In the genomic region with DNA sequence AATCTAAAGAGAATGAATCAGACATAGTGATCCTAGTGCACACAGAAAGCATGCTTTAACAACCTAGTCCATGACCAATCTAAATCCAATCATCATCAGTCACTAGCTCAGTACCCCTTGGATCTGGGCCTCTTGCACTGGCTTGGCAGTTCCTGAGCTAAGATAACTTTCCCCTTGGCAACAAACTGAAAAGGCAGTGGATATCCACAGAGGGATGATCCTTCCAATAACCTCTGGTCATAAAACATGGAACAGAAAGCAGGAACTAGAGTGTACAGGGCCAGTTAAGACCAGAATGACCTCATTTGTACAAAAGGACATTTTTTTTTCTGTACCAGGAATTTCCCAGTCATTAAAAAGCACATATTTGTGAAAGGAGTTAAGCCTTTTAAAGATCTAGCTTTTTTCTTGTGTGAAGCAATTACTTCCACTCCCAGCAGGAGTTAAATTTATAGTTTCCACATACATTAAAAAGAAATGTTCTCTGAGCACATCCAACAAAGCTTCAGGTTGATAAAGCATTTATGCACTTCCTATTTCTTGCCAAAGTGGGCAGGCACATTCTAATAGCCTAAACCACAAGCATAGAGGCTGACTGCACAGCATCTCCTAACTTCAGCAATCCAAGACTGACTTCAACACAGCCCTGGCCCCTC, we compare ENCODE assay signal across 10 cellular contexts. TPM values are rescaled to one million over a fixed set of nuclear protein-coding genes. Genes with fewer than 3 reads are reported as not detected.
A peak's percentile ranks its signal among the peaks of the same experiment; 100 is the strongest.
DNase-seq lines count a peak whose midpoint lies in the region; ATAC-seq and TF ChIP-seq lines count a peak whose summit lies in the region.
"Had no signal": no experiment of that assay in that cellular context is flagged by ENCODE, and none has a peak within 500 bp of the region (broad histone marks: within the 10 kb centered on the region; RNA-seq: fewer than 3 reads in every experiment).

No MANE protein-coding gene starts in this region.

- H3K27ac ChIP-seq in IMR-90 (ENCODE audit: insufficient read depth, low read length) (no peak overlapping the region), left ventricle myocardium inferior (replicated peaks) (peak overlapping the region; percentile 68), breast epithelium (peak overlapping the region in 1 of 2 donors; percentile 41)

- H3K79me1 ChIP-seq in IMR-90 (ENCODE audit: low read depth in 1 of 2, low read length in 2 of 2): no peaks in the 10 kb centered on the region

- H2BK20ac ChIP-seq in IMR-90 (ENCODE audit: low read depth, low read length): no peak overlapping the region

- H4K5ac ChIP-seq in IMR-90 (ENCODE audit: low read depth, low read length): no peak overlapping the region

- BruUV-seq in IMR-90 (replicated peaks; lab: Mats Ljungman, UMichigan): no TSS peak

- no peak overlapping the region for H2AK9ac ChIP-seq in IMR-90 (replicated peaks; ENCODE audit: low read depth, low read length, poor library complexity)

- H3K23ac ChIP-seq in IMR-90 (ENCODE audit: low read depth, low read length): no peak overlapping the region

- TF ChIP-seq CTCF in IMR-90 (conservative IDR thresholded peaks at IDR 0.05; ENCODE audit: low read depth, low read length) (no peak), left ventricle myocardium inferior (IDR thresholded peaks at IDR 0.05; ENCODE audit: borderline replicate concordance) (no peak), breast epithelium (IDR thresholded peaks at IDR 0.05) (no peak)

- no peaks in the 10 kb centered on the region for H3K27me3 ChIP-seq in IMR-90 (ENCODE audit: control insufficient read depth, insufficient read depth, low read length)
- H3K27me3 ChIP-seq in adipocyte (replicated peaks; ENCODE audit: control insufficient read depth, insufficient read depth, low read length): no peaks in the 10 kb centered on the region
- H3K27me3 ChIP-seq in left ventricle myocardium inferior (ENCODE audit: low read depth): no peaks in the 10 kb centered on the region
- H3K27me3 ChIP-seq in breast epithelium: no peaks in the 10 kb centered on the region

- peak; percentile 1 for DNase-seq in IMR-90
- peak; percentile 74 for DNase-seq in adipocyte (ENCODE audit: low read depth)
- DNase-seq in left ventricle myocardium inferior: no peak
- peak; percentile 89 for DNase-seq in stromal cell of bone marrow (ENCODE audit: low read depth)
- DNase-seq in stimulated activated CD4-positive, alpha-beta T cell treated with anti-CD3 and anti-CD28 coated beads, Interleukin-1b, Interleukin-23, amount 100 ng/mL, for 48 hours: no peak
- DNase-seq in breast epithelium (ENCODE audit: low spot score in 2 of 2): no peak
- DNase-seq in Ammon's horn (ENCODE audit: low spot score): no peak
- DNase-seq: stimulated activated CD4-positive, alpha-beta T cell treated with anti-CD3 and anti-CD28 coated beads, Interleukin-12 subunit alpha, Interleukin-12 subunit beta, amount 100 ng/mL, for 4 hours had no signal

- H3K14ac ChIP-seq in IMR-90 (replicated peaks; ENCODE audit: low read depth, low read length): no peak overlapping the region

- intact Hi-C loops in IMR-90 (cut with micrococcal nuclease): no loop called here
- intact Hi-C loops in left ventricle myocardium inferior (cut with micrococcal nuclease): no loop called here
- intact Hi-C loops in breast epithelium (cut with DNase I; ENCODE audit: low total_unique reads): loop anchor here (5.0 kb wide), 1 partner anchor 624 kb away; no protein-coding TSS in a partner anchor

- no peak overlapping the region for H2BK120ac ChIP-seq in IMR-90 (ENCODE audit: low read depth, low read length)

- CTCF ChIA-PET in IMR-90 (lab: Yijun Ruan, JAX): interaction anchor here (0.7 to 1.3 kb wide), 2 partner anchors 12 to 64 kb away, joined by 3 to 4 read pairs; no protein-coding TSS in a partner anchor

- dilution Hi-C loops in IMR-90 (cut with HindIII; ENCODE audit: low sequenced_read_pairs, unreplicated experiment): no loop called here

- no peak overlapping the region for H3K9ac ChIP-seq in IMR-90 (ENCODE audit: low read depth, low read length)
- H3K9ac ChIP-seq in adipocyte (ENCODE audit: low read length): peak overlapping the region; percentile 74

- ATAC-seq in IMR-90 (ENCODE audit: low read depth): peak; percentile 53
- ATAC-seq in GM18858 (IDR thresholded peaks at IDR 0.05; ENCODE audit: unreplicated experiment): no peak

- H3K4me2 ChIP-seq in IMR-90 (ENCODE audit: low read depth, low read length): no peak overlapping the region

- no peaks in the 10 kb centered on the region for H4K20me1 ChIP-seq in IMR-90 (ENCODE audit: insufficient read depth, low read length)

- H3K9me3 ChIP-seq in IMR-90 (ENCODE audit: control insufficient read depth, insufficient read depth, low read length): no peaks in the 10 kb centered on the region
- no peaks in the 10 kb centered on the region for H3K9me3 ChIP-seq in adipocyte (ENCODE audit: control insufficient read depth, low read length)
- H3K9me3 ChIP-seq in left ventricle myocardium inferior (replicated peaks): no peaks in the 10 kb centered on the region
- H3K9me3 ChIP-seq in breast epithelium: no peaks in the 10 kb centered on the region
- H3K9me3 ChIP-seq: HAP-1 had no signal

- in situ Hi-C loops in IMR-90 (cut with MboI; ENCODE audit: low sequenced_read_pairs): no loop called here

- TF ChIP-seq RAD21 in IMR-90 (IDR thresholded peaks at IDR 0.05; ENCODE audit: low read length): no peak

- no peaks in the 10 kb centered on the region for H3K9me1 ChIP-seq in IMR-90 (ENCODE audit: insufficient read depth, low read length)

- TF ChIP-seq POLR2A in IMR-90 (IDR thresholded peaks at IDR 0.05; ENCODE audit: low read depth, low read length) (no peak), breast epithelium (IDR thresholded peaks at IDR 0.05) (no peak)

- no peaks in the 10 kb centered on the region for H3K36me3 ChIP-seq in IMR-90 (ENCODE audit: control insufficient read depth, insufficient read depth, low read length)
- H3K36me3 ChIP-seq in adipocyte (ENCODE audit: control insufficient read depth, insufficient read depth, low read length, severe bottlenecking): no peaks in the 10 kb centered on the region
- H3K36me3 ChIP-seq in left ventricle myocardium inferior: no peaks in the 10 kb centered on the region
- H3K36me3 ChIP-seq in breast epithelium: no peaks in the 10 kb centered on the region
- H3K36me3 ChIP-seq: HAP-1 had no signal

- no peak overlapping the region for H4K8ac ChIP-seq in IMR-90 (ENCODE audit: low read depth in 2 of 2, low read length in 2 of 2)

- H3K4me3 ChIP-seq in IMR-90 (ENCODE audit: insufficient read depth, low read depth, low read length) (no peak overlapping the region), adipocyte (ENCODE audit: low read length) (peak overlapping the region; percentile 10), left ventricle myocardium inferior (no peak overlapping the region), breast epithelium (no peak overlapping the region)
- H3K4me3 ChIP-seq: HAP-1 had no signal

- no peak overlapping the region for H2BK5ac ChIP-seq in IMR-90 (ENCODE audit: low read depth, low read length, poor library complexity, severe bottlenecking)

- no peak overlapping the region for H3K56ac ChIP-seq in IMR-90 (ENCODE audit: extremely low read depth, insufficient read depth, low read length)

- no peak overlapping the region for H2BK15ac ChIP-seq in IMR-90 (ENCODE audit: low read depth, low read length)

- H3K4me1 ChIP-seq in IMR-90 (ENCODE audit: control insufficient read depth, insufficient read depth, low read length) (no peaks in the 10 kb centered on the region), adipocyte (ENCODE audit: control insufficient read depth, insufficient read depth, low read length) (peaks cover 47% of the 10 kb centered on the region), left ventricle myocardium inferior (peaks cover 37% of the 10 kb centered on the region), breast epithelium (no peaks in the 10 kb centered on the region)
- H3K4me1 ChIP-seq: HAP-1 had no signal

- no peak overlapping the region for H2AFZ ChIP-seq in IMR-90 (replicated peaks; ENCODE audit: low read length, poor library complexity)

- H3K4ac ChIP-seq in IMR-90 (ENCODE audit: low read depth, low read length): no peak overlapping the region

- no peak overlapping the region for H3K18ac ChIP-seq in IMR-90 (ENCODE audit: low read depth, low read length)

- POLR2A ChIA-PET in IMR-90 (lab: Charles Lee; ENCODE audit: unreplicated experiment): no interaction called here

- H4K91ac ChIP-seq in IMR-90 (ENCODE audit: insufficient read depth, low read depth, low read length): no peak overlapping the region

- no peak overlapping the region for H2AK5ac ChIP-seq in IMR-90 (ENCODE audit: low read depth, low read length)

TF ChIP-seq in IMR-90, 13 proteins besides CTCF, POLR2A, EP300 and RAD21 (continues in another document):
- TF ChIP-seq MAZ (IDR thresholded peaks at IDR 0.05; ENCODE audit: borderline replicate concordance, low read depth, low read length) (no peak), BHLHE40 (IDR thresholded peaks at IDR 0.05; ENCODE audit: low read depth, low read length) (no peak), CHD1 (IDR thresholded peaks at IDR 0.05; ENCODE audit: low read depth, low read length) (no peak), CEBPB (IDR thresholded peaks at IDR 0.05; ENCODE audit: low read depth, low read length) (no peak), FOS (IDR thresholded peaks at IDR 0.05; ENCODE audit: low read depth, low read length) (no peak)
- TF ChIP-seq, protein P1, sequence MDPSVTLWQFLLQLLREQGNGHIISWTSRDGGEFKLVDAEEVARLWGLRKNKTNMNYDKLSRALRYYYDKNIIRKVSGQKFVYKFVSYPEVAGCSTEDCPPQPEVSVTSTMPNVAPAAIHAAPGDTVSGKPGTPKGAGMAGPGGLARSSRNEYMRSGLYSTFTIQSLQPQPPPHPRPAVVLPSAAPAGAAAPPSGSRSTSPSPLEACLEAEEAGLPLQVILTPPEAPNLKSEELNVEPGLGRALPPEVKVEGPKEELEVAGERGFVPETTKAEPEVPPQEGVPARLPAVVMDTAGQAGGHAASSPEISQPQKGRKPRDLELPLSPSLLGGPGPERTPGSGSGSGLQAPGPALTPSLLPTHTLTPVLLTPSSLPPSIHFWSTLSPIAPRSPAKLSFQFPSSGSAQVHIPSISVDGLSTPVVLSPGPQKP (IDR thresholded peaks at IDR 0.05; ENCODE audit: borderline replicate concordance, low read depth, low read length): no peak
- TF ChIP-seq, protein P2, sequence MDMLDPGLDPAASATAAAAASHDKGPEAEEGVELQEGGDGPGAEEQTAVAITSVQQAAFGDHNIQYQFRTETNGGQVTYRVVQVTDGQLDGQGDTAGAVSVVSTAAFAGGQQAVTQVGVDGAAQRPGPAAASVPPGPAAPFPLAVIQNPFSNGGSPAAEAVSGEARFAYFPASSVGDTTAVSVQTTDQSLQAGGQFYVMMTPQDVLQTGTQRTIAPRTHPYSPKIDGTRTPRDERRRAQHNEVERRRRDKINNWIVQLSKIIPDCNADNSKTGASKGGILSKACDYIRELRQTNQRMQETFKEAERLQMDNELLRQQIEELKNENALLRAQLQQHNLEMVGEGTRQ (IDR thresholded peaks at IDR 0.05; ENCODE audit: low read depth, low read length): no peak

RNA-seq across cellular contexts. Expression of a gene that starts 30.0 kb away (rescaled TPM):
- total RNA-seq in IMR-90 (2012; rRNA removed) (under 0.01 TPM in 2 replicates), left ventricle myocardium inferior (10.2 TPM), breast epithelium (1 to 10 TPM; 3.2 to 5.3 (median 4.9) TPM)
- polyA plus RNA-seq in IMR-90 (2012; rRNA removed): 0.03 TPM in 1 of 2 replicates, not detected in the other
- polyA plus RNA-seq in IMR-90 (2012; cell fraction: cytosol; rRNA removed): not detected in 2 replicates
- polyA plus RNA-seq in IMR-90 (2012; cell fraction: nucleus; rRNA removed; ENCODE audit: low replicate concordance): 0.02 TPM in 1 of 2 replicates, not detected in the other

Comparison
In these comparisons a context has a peak if more than half of its experiments do, and no peak if none do; other contexts are left out.
1. DNase-seq: peak in IMR-90 (single experiment), adipocyte (single experiment) and stromal cell of bone marrow (single experiment); none in left ventricle myocardium inferior (single experiment), stimulated activated CD4-positive, alpha-beta T cell treated with anti-CD3 and anti-CD28 coated beads, Interleukin-1b, Interleukin-23, amount 100 ng/mL, for 48 hours (single experiment), breast epithelium (0 of 2) and Ammon's horn (single experiment).